Comparison of ENCODE assay signal across 16 cellular contexts in genomic region chr1:87150143-87150542, GRCh38.
DNase-seq lines count a peak whose midpoint lies in the region; ATAC-seq and TF ChIP-seq lines count a peak whose summit lies in the region.
"Had no signal": no experiment of that assay in that cellular context is flagged by ENCODE, and none has a peak within 500 bp of the region (broad histone marks: within the 10 kb centered on the region; RNA-seq: fewer than 3 reads in every experiment).

No MANE protein-coding gene starts in this region.

- H3K27ac Mint-ChIP-seq in activated naive CD4-positive, alpha-beta T cell treated with anti-CD3 and anti-CD28 coated beads, Interleukin-2, amount 50 U/mL, for 72 hours, result no peak overlapping the region
- H3K27ac Mint-ChIP-seq: HFFc6 had no signal

- POLR2A ChIA-PET in SK-N-SH (lab: Yijun Ruan, JAX), result no interaction called here

- no peaks in the 10 kb centered on the region for H3K9me3 ChIP-seq in BLaER1
- H3K9me3 ChIP-seq in SK-N-SH, result no peaks in the 10 kb centered on the region

- no peak for TF ChIP-seq RAD21 in SK-N-SH (IDR thresholded peaks at IDR 0.05; ENCODE audit: low read length)

- H3K4me2 ChIP-seq in BLaER1, result peak overlapping the region; percentile 98; the same call in 1 of the 2 replicates
- 0 out of 2 replicates have a peak overlapping the region, but pooled peaks have one; percentile 4 for H3K4me2 ChIP-seq in SK-N-SH

- no peaks in the 10 kb centered on the region for H3K9me3 Mint-ChIP-seq in activated naive CD4-positive, alpha-beta T cell treated with anti-CD3 and anti-CD28 coated beads, Interleukin-2, amount 50 U/mL, for 72 hours
- H3K9me3 Mint-ChIP-seq: HFFc6 had no signal

- CTCF ChIA-PET in SK-N-SH (lab: Yijun Ruan, JAX), result interaction anchor here (0.6 to 1.7 kb wide), 3 partner anchors 14 to 73 kb away, joined by 3 to 7 read pairs (median 3); no protein-coding TSS in a partner anchor

- no peak for TF ChIP-seq CTCF in SK-N-SH (IDR thresholded peaks at IDR 0.05)

- WGBS in SK-N-SH (ENCODE audit: low lambda C conversion rate), result 43% methylated on average over 1 of the region's 1 CpG

- DNase-seq in NCI-H526 treated with DMSO at 0.1 percent for 48 hours (lab: John Stamatoyannopoulos, UW), result peak; percentile 48
- DNase-seq in SK-N-SH, result peak; percentile 58
- DNase-seq in left kidney (ENCODE audit: low read depth, low spot score), result peak; percentile 46
- DNase-seq in activated naive CD4-positive, alpha-beta T cell treated with anti-CD3 and anti-CD28 coated beads, Interleukin-2, amount 50 U/mL, for 72 hours (ENCODE audit: low spot score in 2 of 2), result no peak
- no peak for DNase-seq in NCI-H2081 (lab: John Stamatoyannopoulos, UW)
- DNase-seq: 8988T, NCI-H1048, NCI-H1436 treated with DMSO at 0.1 percent for 48 hours, NCI-H345, SHP77 had no signal

- H3K4me3 ChIP-seq in BLaER1, result no peak overlapping the region
- H3K4me3 ChIP-seq in SK-N-SH (ENCODE audit: low read depth in 2 of 2, low read length in 1 of 2), result no peak overlapping the region

- ATAC-seq in activated naive CD4-positive, alpha-beta T cell treated with anti-CD3 and anti-CD28 coated beads, Interleukin-2, amount 50 U/mL, for 72 hours, result no peak
- ATAC-seq in GM18873 (IDR thresholded peaks at IDR 0.05; ENCODE audit: low FRiP score, unreplicated experiment) (no peak), GM21717 (IDR thresholded peaks at IDR 0.05; ENCODE audit: unreplicated experiment) (no peak)
- ATAC-seq: HepG2, Panc1 had no signal

- no peaks in the 10 kb centered on the region for H3K36me3 ChIP-seq in BLaER1
- H3K36me3 ChIP-seq in SK-N-SH (replicated peaks in 1 of 2; ENCODE audit: control insufficient read depth in 1 of 2, insufficient read depth in 2 of 2, low read length in 1 of 2), result no peaks in the 10 kb centered on the region

- H3K4me1 ChIP-seq in BLaER1 (peaks cover 34% of the 10 kb centered on the region), SK-N-SH (ENCODE audit: control insufficient read depth in 1 of 2, insufficient read depth in 2 of 2, low read depth in 1 of 2, low read length in 1 of 2) (peaks cover 9 to 14% of the 10 kb centered on the region in 2 experiments; a peak in 3 of 4 replicates)

- H3K79me2 ChIP-seq in SK-N-SH (ENCODE audit: insufficient read depth), result no peaks in the 10 kb centered on the region

- no peaks in the 10 kb centered on the region for H3K9me2 ChIP-seq in SK-N-SH

- peak in 1 of 2 experiments; percentile 51; a peak in 1 of 4 replicates for TF ChIP-seq EP300 in SK-N-SH (IDR thresholded peaks at IDR 0.05; ENCODE audit: borderline replicate concordance in 1 of 2, low read depth in 1 of 2, low read length in 1 of 2)

- H3K36me3 Mint-ChIP-seq in activated naive CD4-positive, alpha-beta T cell treated with anti-CD3 and anti-CD28 coated beads, Interleukin-2, amount 50 U/mL, for 72 hours, result peaks cover 0 to 10% of the 10 kb centered on the region in 2 donors

- H2AFZ ChIP-seq in SK-N-SH (ENCODE audit: low read depth), result no peak overlapping the region

- H3K9ac ChIP-seq in BLaER1 (no peak overlapping the region), SK-N-SH (no peak overlapping the region)

- H4K20me1 ChIP-seq in BLaER1 (no peaks in the 10 kb centered on the region), SK-N-SH (ENCODE audit: insufficient read depth) (no peaks in the 10 kb centered on the region)

- H3K27ac ChIP-seq in BLaER1 (no peak overlapping the region), SK-N-SH (ENCODE audit: low read depth in 2 of 2, low read length in 1 of 2) (no peak overlapping the region)

- H3F3A ChIP-seq in SK-N-SH (replicated peaks; ENCODE audit: insufficient read depth), result no peaks in the 10 kb centered on the region

- H3K27me3 ChIP-seq in BLaER1 (no peaks in the 10 kb centered on the region), SK-N-SH (ENCODE audit: insufficient read depth) (no peaks in the 10 kb centered on the region)

TF ChIP-seq in SK-N-SH, 30 proteins besides CTCF, POLR2A, EP300 and RAD21:
- TF ChIP-seq TCF12 (IDR thresholded peaks at IDR 0.05), result 0 out of 2 replicates have a peak, but pooled peaks have one; percentile 5
- no peak for TF ChIP-seq RXRA (IDR thresholded peaks at IDR 0.05; ENCODE audit: borderline replicate concordance, low read depth)
- peak; percentile 19; the same call in 1 of the 2 replicates for TF ChIP-seq GATA2 (CRISPR knock-in tag; IDR thresholded peaks at IDR 0.05)
- peak; percentile 23 for TF ChIP-seq CHD2 (IDR thresholded peaks at IDR 0.05; ENCODE audit: low read length, partially characterized antibody)
- 0 out of 2 replicates have a peak, but pooled peaks have one; percentile 22 for TF ChIP-seq PBX3 (IDR thresholded peaks at IDR 0.05)
- peak; percentile 88; the same call in 1 of the 2 replicates for TF ChIP-seq RCOR1 (IDR thresholded peaks at IDR 0.05; ENCODE audit: low read length)
- no peak for TF ChIP-seq YY1 (IDR thresholded peaks at IDR 0.05; ENCODE audit: low read depth)
- no peak for TF ChIP-seq FOXM1 (IDR thresholded peaks at IDR 0.05; ENCODE audit: low read depth)

Comparison
In these comparisons a context has a peak if more than half of its experiments do, and no peak if none do; other contexts are left out.
1. DNase-seq: peak in NCI-H526 treated with DMSO at 0.1 percent for 48 hours (single experiment), SK-N-SH (single experiment) and left kidney (single experiment); none in activated naive CD4-positive, alpha-beta T cell treated with anti-CD3 and anti-CD28 coated beads, Interleukin-2, amount 50 U/mL, for 72 hours (0 of 2) and NCI-H2081 (0 of 2).